ENCODE assay signal across 8 cellular contexts in genomic region chr2:181891258-181891965, GRCh38. TPM values are rescaled to one million over a fixed set of nuclear protein-coding genes. Genes with fewer than 3 reads are reported as not detected.
A peak's percentile ranks its signal among the peaks of the same experiment; 100 is the strongest.
DNase-seq lines count a peak whose midpoint lies in the region; TF ChIP-seq lines count a peak whose summit lies in the region.

Gene ITPRID2 (plus strand): TSS chr2:181891730. CDS start chr2:181892067, 337 bp downstream.

- H3K9me3 Mint-ChIP-seq in activated naive CD4-positive, alpha-beta T cell treated with anti-CD3 and anti-CD28 coated beads, Interleukin-2, amount 50 U/mL, for 24 hours, result no peaks in the 10 kb centered on the region
- H3K9me3 Mint-ChIP-seq in glutamatergic neuron (ENCODE audit: unreplicated experiment), result peaks cover 9% of the 10 kb centered on the region

- no peaks in the 10 kb centered on the region for H3K9me2 ChIP-seq in GM23248 (ENCODE audit: insufficient read depth)
- H3K9me2 ChIP-seq in Karpas-422 (replicated peaks; ENCODE audit: insufficient read depth, low read length), result no peaks in the 10 kb centered on the region
- no peaks in the 10 kb centered on the region for H3K9me2 ChIP-seq in SK-N-SH

- H3F3A ChIP-seq in GM23248 (ENCODE audit: insufficient read depth), result peaks cover 15% of the 10 kb centered on the region; the same call in 1 of the 2 replicates
- peaks cover 8% of the 10 kb centered on the region for H3F3A ChIP-seq in SK-N-SH (replicated peaks; ENCODE audit: insufficient read depth)

- H3K79me2 ChIP-seq in GM23248 (ENCODE audit: insufficient read depth) (peaks cover 42% of the 10 kb centered on the region), Karpas-422 (ENCODE audit: low read length) (peaks cover 44% of the 10 kb centered on the region), SK-N-SH (ENCODE audit: insufficient read depth) (peaks cover 45% of the 10 kb centered on the region), osteoblast (ENCODE audit: insufficient read depth, low read length) (peaks cover 45% of the 10 kb centered on the region)

- peaks cover 2% of the 10 kb centered on the region; the same call in 1 of the 2 replicates for H3K36me3 ChIP-seq in GM23248 (ENCODE audit: low read depth)
- H3K36me3 ChIP-seq in Karpas-422 (ENCODE audit: insufficient read depth, low read length), result peaks cover 14% of the 10 kb centered on the region; the same call in 1 of the 2 replicates
- H3K36me3 ChIP-seq in SK-N-SH (replicated peaks in 1 of 2; ENCODE audit: control insufficient read depth in 1 of 2, insufficient read depth in 2 of 2, low read length in 1 of 2), result peaks cover 17 to 35% of the 10 kb centered on the region in 2 experiments
- H3K36me3 ChIP-seq in osteoblast (ENCODE audit: insufficient read depth, low read length), result peaks cover 4% of the 10 kb centered on the region
- no peaks in the 10 kb centered on the region for H3K36me3 ChIP-seq in thymus (ENCODE audit: control insufficient read depth, insufficient read depth)

- DNase-seq in ELR (ENCODE audit: low read depth) (peak; percentile 91), GM23248 (peak; percentile 97), Karpas-422 (peak; percentile 94), SK-N-SH (peak; percentile 98), glutamatergic neuron (peak; percentile 86), osteoblast (ENCODE audit: insufficient read length, low spot score, missing footprints) (peak; percentile 99)

- H4K20me1 ChIP-seq in GM23248 (ENCODE audit: insufficient read depth), result no peaks in the 10 kb centered on the region; the same call in 1 of the 2 replicates
- H4K20me1 ChIP-seq in Karpas-422 (ENCODE audit: insufficient read depth, low read depth, low read length), result no peaks in the 10 kb centered on the region
- H4K20me1 ChIP-seq in SK-N-SH (ENCODE audit: insufficient read depth), result peaks cover 9% of the 10 kb centered on the region; the same call in 1 of the 2 replicates
- peaks cover 10% of the 10 kb centered on the region for H4K20me1 ChIP-seq in osteoblast (ENCODE audit: insufficient read depth, low read length)

- peak within 1 kb of the TSS; percentile 94 for H3K4me3 Mint-ChIP-seq in activated naive CD4-positive, alpha-beta T cell treated with anti-CD3 and anti-CD28 coated beads, Interleukin-2, amount 50 U/mL, for 24 hours
- peak within 1 kb of the TSS; percentile 96 for H3K4me3 Mint-ChIP-seq in glutamatergic neuron (ENCODE audit: unreplicated experiment)

- H3K4me1 ChIP-seq in GM23248 (ENCODE audit: insufficient read depth) (peaks cover 33% of the 10 kb centered on the region), Karpas-422 (ENCODE audit: low read length) (peaks cover 37% of the 10 kb centered on the region), SK-N-SH (ENCODE audit: control insufficient read depth in 1 of 2, insufficient read depth in 2 of 2, low read depth in 1 of 2, low read length in 1 of 2) (peaks cover 5 to 10% of the 10 kb centered on the region in 2 experiments; a peak in 2 of 4 replicates), osteoblast (ENCODE audit: insufficient read depth, low read length) (peaks cover 24% of the 10 kb centered on the region), thymus (ENCODE audit: control insufficient read depth, insufficient read depth, low read length) (peaks cover 9% of the 10 kb centered on the region)

- no peak for TF ChIP-seq RAD21 in SK-N-SH (IDR thresholded peaks at IDR 0.05; ENCODE audit: low read length)

- H3K27me3 ChIP-seq in GM23248 (replicated peaks; ENCODE audit: insufficient read depth), result no peaks in the 10 kb centered on the region
- H3K27me3 ChIP-seq in Karpas-422 (ENCODE audit: low read length), result no peaks in the 10 kb centered on the region
- no peaks in the 10 kb centered on the region for H3K27me3 ChIP-seq in SK-N-SH (ENCODE audit: insufficient read depth)
- H3K27me3 ChIP-seq in osteoblast (ENCODE audit: insufficient read depth, low read length), result no peaks in the 10 kb centered on the region
- no peaks in the 10 kb centered on the region for H3K27me3 ChIP-seq in thymus (ENCODE audit: control insufficient read depth, insufficient read depth)

- H3K9me3 ChIP-seq in GM23248 (ENCODE audit: low read depth), result no peaks in the 10 kb centered on the region
- no peaks in the 10 kb centered on the region for H3K9me3 ChIP-seq in Karpas-422 (ENCODE audit: low read length)
- H3K9me3 ChIP-seq in SK-N-SH, result no peaks in the 10 kb centered on the region
- no peaks in the 10 kb centered on the region for H3K9me3 ChIP-seq in osteoblast (ENCODE audit: low read depth, low read length)
- H3K9me3 ChIP-seq in thymus (ENCODE audit: control insufficient read depth), result no peaks in the 10 kb centered on the region

- peak within 1 kb of the TSS; percentile 81 for H3K9ac ChIP-seq in GM23248
- H3K9ac ChIP-seq in Karpas-422 (ENCODE audit: low read length), result peak within 1 kb of the TSS; percentile 89
- H3K9ac ChIP-seq in SK-N-SH, result peak within 1 kb of the TSS; percentile 88

- peaks cover 15% of the 10 kb centered on the region for H3K27me3 Mint-ChIP-seq in activated naive CD4-positive, alpha-beta T cell treated with anti-CD3 and anti-CD28 coated beads, Interleukin-2, amount 50 U/mL, for 24 hours
- peaks cover 6% of the 10 kb centered on the region for H3K27me3 Mint-ChIP-seq in glutamatergic neuron (ENCODE audit: unreplicated experiment)

- H3K27ac Mint-ChIP-seq in activated naive CD4-positive, alpha-beta T cell treated with anti-CD3 and anti-CD28 coated beads, Interleukin-2, amount 50 U/mL, for 24 hours, result peak within 1 kb of the TSS; percentile 73
- peak within 1 kb of the TSS; percentile 88 for H3K27ac Mint-ChIP-seq in glutamatergic neuron (ENCODE audit: unreplicated experiment)

- WGBS in GM23248 (ENCODE audit: low coverage in 1 of 2, low lambda C conversion rate in 2 of 2, missing lambda C conversion rate in 2 of 2), 2 experiments, result 0 to 2% methylated on average over 8 to 54 of the region's 58 CpGs
- 5% methylated on average over 14 of the region's 58 CpGs for WGBS in SK-N-SH (ENCODE audit: low lambda C conversion rate)
- WGBS in thymus, result 1% methylated on average over 58 of the region's 58 CpGs

- TF ChIP-seq EP300 in SK-N-SH (IDR thresholded peaks at IDR 0.05; ENCODE audit: borderline replicate concordance in 1 of 2, low read depth in 1 of 2, low read length in 1 of 2), result no peak

- H3K36me3 Mint-ChIP-seq in activated naive CD4-positive, alpha-beta T cell treated with anti-CD3 and anti-CD28 coated beads, Interleukin-2, amount 50 U/mL, for 24 hours, result no peaks in the 10 kb centered on the region
- no peaks in the 10 kb centered on the region for H3K36me3 Mint-ChIP-seq in glutamatergic neuron (ENCODE audit: unreplicated experiment)

- H3K4me3 ChIP-seq in GM23248, result peak within 1 kb of the TSS; percentile 82
- peak within 1 kb of the TSS; percentile 81 for H3K4me3 ChIP-seq in Karpas-422 (ENCODE audit: low read length)
- H3K4me3 ChIP-seq in SK-N-SH (ENCODE audit: low read depth in 2 of 2, low read length in 1 of 2), result peak within 1 kb of the TSS; percentile 79 to 93
- peak within 1 kb of the TSS; percentile 84 for H3K4me3 ChIP-seq in osteoblast (ENCODE audit: insufficient read depth, low read length)
- H3K4me3 ChIP-seq in thymus (ENCODE audit: low read length), result peak within 1 kb of the TSS; percentile 92

- H3K4me1 Mint-ChIP-seq in activated naive CD4-positive, alpha-beta T cell treated with anti-CD3 and anti-CD28 coated beads, Interleukin-2, amount 50 U/mL, for 24 hours, result peaks cover 34% of the 10 kb centered on the region
- peaks cover 4% of the 10 kb centered on the region for H3K4me1 Mint-ChIP-seq in glutamatergic neuron (ENCODE audit: low read depth, unreplicated experiment)

- H3K4me2 ChIP-seq in GM23248 (ENCODE audit: unreplicated experiment), result peak within 1 kb of the TSS; percentile 84
- peak within 1 kb of the TSS; percentile 91 for H3K4me2 ChIP-seq in Karpas-422 (ENCODE audit: low read depth, low read length, poor library complexity, severe bottlenecking)
- H3K4me2 ChIP-seq in SK-N-SH, result peak within 1 kb of the TSS; percentile 82
- H3K4me2 ChIP-seq in osteoblast (ENCODE audit: insufficient read depth, low read length), result peak within 1 kb of the TSS; percentile 89

- in situ Hi-C loops in GM23248 (cut with MboI), result loop anchor here (10.0 kb wide), 1 partner anchor 137 kb away; no protein-coding TSS in a partner anchor

- peak within 1 kb of the TSS; percentile 64 for H3K27ac ChIP-seq in GM23248
- peak within 1 kb of the TSS; percentile 50 for H3K27ac ChIP-seq in Karpas-422 (ENCODE audit: low read length)
- H3K27ac ChIP-seq in SK-N-SH (ENCODE audit: low read depth in 2 of 2, low read length in 1 of 2), result peak within 1 kb of the TSS; percentile 82 to 96
- peak within 1 kb of the TSS; percentile 72 for H3K27ac ChIP-seq in osteoblast (ENCODE audit: low read depth, low read length)
- H3K27ac ChIP-seq in thymus (ENCODE audit: low read depth), result peak within 1 kb of the TSS; percentile 89

- H2AFZ ChIP-seq in GM23248 (peak within 1 kb of the TSS; percentile 95), Karpas-422 (ENCODE audit: low read length) (peak within 1 kb of the TSS; percentile 95), SK-N-SH (ENCODE audit: low read depth) (peak within 1 kb of the TSS; percentile 99), osteoblast (ENCODE audit: low read length) (peak within 1 kb of the TSS; percentile 94)

- CTCF ChIA-PET in SK-N-SH (lab: Yijun Ruan, JAX), result interaction anchor here (0.7 to 3.1 kb wide), 8 partner anchors 12 to 787 kb away, joined by 3 to 10 read pairs (median 4); no protein-coding TSS in a partner anchor

- TF ChIP-seq CTCF in SK-N-SH (IDR thresholded peaks at IDR 0.05) (no peak), glutamatergic neuron (IDR thresholded peaks at IDR 0.05; ENCODE audit: partially characterized antibody, unreplicated experiment) (peak; percentile 9), osteoblast (IDR thresholded peaks at IDR 0.05; ENCODE audit: extremely low read depth, low read depth, low read length) (no peak)

- POLR2A ChIA-PET in SK-N-SH (lab: Yijun Ruan, JAX), result no interaction called here

TF ChIP-seq in SK-N-SH, 30 proteins besides CTCF, POLR2A, EP300 and RAD21:
- no peak; the same call in 1 of the 2 replicates for TF ChIP-seq SIN3A (IDR thresholded peaks at IDR 0.05; ENCODE audit: borderline replicate concordance, low read depth, low read length)
- TF ChIP-seq NRF1 (IDR thresholded peaks at IDR 0.05; ENCODE audit: low read depth, low read length), result peak; percentile 54

RNA-seq across cellular contexts. Expression of gene ITPRID2, which starts in this region (rescaled TPM):
- total RNA-seq in GM23248 (2014; rRNA removed; shearing (Covaris generic)), result 52.7 and 95.4 TPM in 2 replicates
- polyA plus RNA-seq in GM23248 (2016; fragmentation: Nextera tagmentation; extraction: Ambion mirVana), result 26.4 and 27.8 TPM in 2 replicates
- 82.0 and 136 TPM in 2 replicates for total RNA-seq in Karpas-422 (2014; rRNA removed; shearing (Covaris generic); ENCODE audit: low replicate concordance)
- polyA plus RNA-seq in SK-N-SH (2012; rRNA removed), result 41.9 and 53.1 TPM in 2 replicates
- polyA plus RNA-seq in SK-N-SH (2012; cell fraction: cytosol; rRNA removed), result 47.6 and 51.2 TPM in 2 replicates
- 76.3 and 107 TPM in 2 replicates for polyA plus RNA-seq in SK-N-SH (2012; cell fraction: nucleus; rRNA removed)
- 32.8 TPM for total RNA-seq in glutamatergic neuron (ENCODE audit: unreplicated experiment)
- 99.6 and 108 TPM in 2 replicates for total RNA-seq in osteoblast
- polyA plus RNA-seq in thymus, result 57.0 TPM

Comparison
In these comparisons a context has a peak if more than half of its experiments do, and no peak if none do; other contexts are left out.
1. Peak in every context shown above with its lines: DNase-seq, H3K4me3 ChIP-seq and H3K27ac ChIP-seq.